Comparison of ENCODE assay signal across 11 cellular contexts in genomic region chr2:55843096-55843991, GRCh38.
DNase-seq lines count a peak whose midpoint lies in the region; ATAC-seq and TF ChIP-seq lines count a peak whose summit lies in the region.
"Had no signal": no experiment of that assay in that cellular context is flagged by ENCODE, and none has a peak within 500 bp of the region (broad histone marks: within the 10 kb centered on the region; RNA-seq: fewer than 3 reads in every experiment).

No MANE protein-coding gene starts in this region.

- no peak overlapping the region for H3K27ac Mint-ChIP-seq in GM23338
- H3K27ac Mint-ChIP-seq in activated naive CD4-positive, alpha-beta T cell treated with anti-CD3 and anti-CD28 coated beads, Interleukin-2, amount 50 U/mL, for 72 hours = no peak overlapping the region

- H3K4me3 Mint-ChIP-seq in GM23338 = no peak overlapping the region

- H3K27me3 Mint-ChIP-seq in GM23338 (ENCODE audit: insufficient read depth, low read depth, poor library complexity) = no peaks in the 10 kb centered on the region

- no peaks in the 10 kb centered on the region for H3K9me2 ChIP-seq in GM23338 (ENCODE audit: insufficient read depth)

- H2AFZ ChIP-seq in GM23338 = peak overlapping the region; percentile 57; the same call in 1 of the 2 replicates

- no peak overlapping the region for H3K4me3 ChIP-seq in GM23338
- no peak overlapping the region for H3K4me3 ChIP-seq in esophagus squamous epithelium
- H3K4me3 ChIP-seq in skeletal muscle cell (ENCODE audit: low read depth, low read length) = no peak overlapping the region
- H3K4me3 ChIP-seq: sigmoid colon had no signal

- DNase-seq in GM23338 (ENCODE audit: low spot score) (no peak), NCI-H69 (lab: John Stamatoyannopoulos, UW) (peak; percentile 76), esophagus squamous epithelium (lab: John Stamatoyannopoulos, UW) (no peak), skeletal muscle cell (ENCODE audit: low read depth) (peak; percentile 97), KBM-7 (no peak)
- DNase-seq in activated naive CD4-positive, alpha-beta T cell treated with anti-CD3 and anti-CD28 coated beads, Interleukin-2, amount 50 U/mL, for 72 hours (ENCODE audit: low spot score in 2 of 2) = no peak
- DNase-seq: activated CD4-positive, CD25-positive, alpha-beta regulatory T cell; effector CD8-positive, alpha-beta T cell; sigmoid colon had no signal

- no peaks in the 10 kb centered on the region for H3K36me3 ChIP-seq in GM23338 (ENCODE audit: insufficient read depth)
- H3K36me3 ChIP-seq in esophagus squamous epithelium = no peaks in the 10 kb centered on the region
- H3K36me3 ChIP-seq: sigmoid colon had no signal

- H3K27ac ChIP-seq in GM23338 (ENCODE audit: low read depth) = no peak overlapping the region
- H3K27ac ChIP-seq in esophagus squamous epithelium = peak overlapping the region in 3 of 4 donors; percentile 38 to 52 (median 51)
- H3K27ac ChIP-seq: sigmoid colon had no signal

- no peaks in the 10 kb centered on the region for H3K36me3 Mint-ChIP-seq in GM23338 (ENCODE audit: low read depth)
- no peaks in the 10 kb centered on the region for H3K36me3 Mint-ChIP-seq in activated naive CD4-positive, alpha-beta T cell treated with anti-CD3 and anti-CD28 coated beads, Interleukin-2, amount 50 U/mL, for 72 hours

- H3K4me2 ChIP-seq in GM23338 = no peak overlapping the region

- H3K4me1 ChIP-seq in GM23338 (ENCODE audit: insufficient read depth) = peaks cover 13% of the 10 kb centered on the region
- peaks cover 0 to 36% (median 9%) of the 10 kb centered on the region in 3 donors for H3K4me1 ChIP-seq in esophagus squamous epithelium
- H3K4me1 ChIP-seq: sigmoid colon had no signal

- H3K9me3 Mint-ChIP-seq in GM23338 = peaks cover 3% of the 10 kb centered on the region; the same call in 2 of the 3 replicates
- peaks cover 0 to 6% of the 10 kb centered on the region in 2 donors for H3K9me3 Mint-ChIP-seq in activated naive CD4-positive, alpha-beta T cell treated with anti-CD3 and anti-CD28 coated beads, Interleukin-2, amount 50 U/mL, for 72 hours

- no peaks in the 10 kb centered on the region for H4K20me1 ChIP-seq in GM23338 (replicated peaks; ENCODE audit: insufficient read depth)

- no peak for TF ChIP-seq POLR2A in esophagus squamous epithelium (IDR thresholded peaks at IDR 0.05)

- no peak for ATAC-seq in GM23338
- ATAC-seq in HG03432 (IDR thresholded peaks at IDR 0.05; ENCODE audit: unreplicated experiment) = no peak
- ATAC-seq in activated naive CD4-positive, alpha-beta T cell treated with anti-CD3 and anti-CD28 coated beads, Interleukin-2, amount 50 U/mL, for 72 hours = no peak
- no peak for ATAC-seq in HG03025 (IDR thresholded peaks at IDR 0.05; ENCODE audit: low FRiP score, unreplicated experiment)

- in situ Hi-C loops in KBM-7 (cut with MboI; ENCODE audit: low pct_unique_long_range_greater_than_20kb, low sequenced_read_pairs) = no loop called here

- 40 to 41% methylated on average over 6 of the region's 6 CpGs for WGBS in esophagus squamous epithelium, 2 donors

- H3K27me3 ChIP-seq in GM23338 (ENCODE audit: insufficient read depth) (no peaks in the 10 kb centered on the region), esophagus squamous epithelium (no peaks in the 10 kb centered on the region)
- H3K27me3 ChIP-seq: sigmoid colon had no signal

- H3K9me3 ChIP-seq in esophagus squamous epithelium = no peaks in the 10 kb centered on the region
- H3K9me3 ChIP-seq: sigmoid colon had no signal

- intact Hi-C loops in esophagus squamous epithelium (cut with DNase I) = no loop called here

- H3F3A ChIP-seq in GM23338 (replicated peaks; ENCODE audit: low read depth) = no peaks in the 10 kb centered on the region

- TF ChIP-seq CTCF in GM23338 (conservative IDR thresholded peaks at IDR 0.05; ENCODE audit: low read depth in 2 of 2) = no peak
- no peak for TF ChIP-seq CTCF in esophagus squamous epithelium (IDR thresholded peaks at IDR 0.05)

- peaks cover 3% of the 10 kb centered on the region; the same call in 2 of the 3 replicates for H3K4me1 Mint-ChIP-seq in GM23338

- no peaks in the 10 kb centered on the region for H3K79me2 ChIP-seq in GM23338 (replicated peaks; ENCODE audit: insufficient read depth)

TF ChIP-seq in GM23338, 12 proteins besides CTCF, POLR2A, EP300 and RAD21:
- TF ChIP-seq ZNF331 (CRISPR knock-in tag; IDR thresholded peaks at IDR 0.05; ENCODE audit: low read depth) = no peak
- no peak for TF ChIP-seq EZH2 (IDR thresholded peaks at IDR 0.05; ENCODE audit: low read depth, unreplicated experiment)
- TF ChIP-seq ETS1 (IDR thresholded peaks at IDR 0.05) = no peak
- TF ChIP-seq POLR2AphosphoS5 (IDR thresholded peaks at IDR 0.05; ENCODE audit: low read depth) = no peak
- TF ChIP-seq ZNF462 (CRISPR knock-in tag; IDR thresholded peaks at IDR 0.05) = no peak
- no peak for TF ChIP-seq NANOG (IDR thresholded peaks at IDR 0.05; ENCODE audit: borderline replicate concordance)

Comparison
In these comparisons a context has a peak if more than half of its experiments do, and no peak if none do; other contexts are left out.
1. DNase-seq: peak in NCI-H69 (single experiment) and skeletal muscle cell (single experiment); none in GM23338 (single experiment), esophagus squamous epithelium (single experiment), activated naive CD4-positive, alpha-beta T cell treated with anti-CD3 and anti-CD28 coated beads, Interleukin-2, amount 50 U/mL, for 72 hours (0 of 2) and KBM-7 (single experiment).